In the genomic region with DNA sequence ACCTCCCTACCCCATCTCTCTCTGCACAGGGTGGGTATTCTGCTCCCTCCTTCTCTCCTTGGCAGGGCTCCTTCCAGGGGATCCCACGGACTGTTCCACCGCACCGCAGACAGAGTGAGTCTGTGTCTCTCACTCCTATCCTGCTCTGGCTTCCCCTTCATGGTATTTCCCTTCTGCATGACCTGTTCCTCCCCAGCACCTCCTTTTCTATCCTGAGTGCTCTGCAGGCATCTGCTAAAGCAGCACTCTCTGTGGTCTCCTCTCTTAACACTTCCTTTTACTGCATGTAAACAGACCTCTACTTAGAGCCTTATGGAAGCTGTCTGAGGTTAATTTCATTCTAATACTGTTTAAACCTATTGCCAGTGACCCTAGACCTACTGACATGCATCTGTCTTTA, we compare ENCODE assay signal across 11 cellular contexts.
DNase-seq lines count a peak whose midpoint lies in the region; ATAC-seq, FAIRE-seq and TF ChIP-seq lines count a peak whose summit lies in the region.
"Had no signal": no experiment of that assay in that cellular context is flagged by ENCODE, and none has a peak within 500 bp of the region (broad histone marks: within the 10 kb centered on the region; RNA-seq: fewer than 3 reads in every experiment).

No MANE protein-coding gene starts in this region.

- peak; percentile 56 for ATAC-seq in GM21717 (IDR thresholded peaks at IDR 0.05; ENCODE audit: unreplicated experiment)
- ATAC-seq in SK-N-SH treated with all-trans-retinoic acid at 6 μM for 48 hours, result peak; percentile 54
- ATAC-seq in left lung, result peak; percentile 16
- no peak for ATAC-seq in HG02571 (IDR thresholded peaks at IDR 0.05; ENCODE audit: unreplicated experiment)
- ATAC-seq: foreskin keratinocyte had no signal

- H3K27ac ChIP-seq in left lung, result no peak overlapping the region
- no peak overlapping the region for H3K27ac ChIP-seq in WERI-Rb-1
- H3K27ac ChIP-seq: foreskin keratinocyte had no signal

- peaks cover 0 to 5% of the 10 kb centered on the region in 2 donors for H3K4me1 ChIP-seq in left lung

- no peaks in the 10 kb centered on the region for H3K9me3 ChIP-seq in left lung
- no peaks in the 10 kb centered on the region for H3K9me3 ChIP-seq in WERI-Rb-1 (ENCODE audit: severe bottlenecking)

- no peaks in the 10 kb centered on the region for H3K36me3 ChIP-seq in left lung
- H3K36me3 ChIP-seq in WERI-Rb-1, result no peaks in the 10 kb centered on the region

- H3K27me3 ChIP-seq in left lung, result no peaks in the 10 kb centered on the region
- no peaks in the 10 kb centered on the region for H3K27me3 ChIP-seq in WERI-Rb-1 (ENCODE audit: insufficient read depth, low read depth, severe bottlenecking)
- H3K27me3 ChIP-seq: foreskin keratinocyte had no signal

- DNase-seq in GM12891 (ENCODE audit: insufficient read length, low spot score) (peak; percentile 8), left lung (no peak), GF-D8 (lab: John Stamatoyannopoulos, UW) (no peak), NOMO-1 treated with DMSO at 0.1 percent for 48 hours (lab: John Stamatoyannopoulos, UW; ENCODE audit: unreplicated experiment) (no peak), WERI-Rb-1 (no peak)
- DNase-seq: foreskin keratinocyte; stimulated activated CD8-positive, alpha-beta memory T cell treated with anti-CD3 and anti-CD28 coated beads, Interleukin-4, amount 100 ng/mL, for 48 hours had no signal

- no peak for TF ChIP-seq POLR2A in GM12891 (IDR thresholded peaks at IDR 0.05; ENCODE audit: low read depth, low read length)

- TF ChIP-seq CTCF in left lung (IDR thresholded peaks at IDR 0.05) (no peak), WERI-Rb-1 (IDR thresholded peaks at IDR 0.05; ENCODE audit: low read depth, low read length) (no peak)

- H3K4me3 ChIP-seq in left lung, result no peak overlapping the region
- no peak overlapping the region for H3K4me3 ChIP-seq in WERI-Rb-1 (ENCODE audit: low read depth, low read length)
- H3K4me3 ChIP-seq: smooth muscle cell had no signal

- FAIRE-seq in GM12891 (lab: Jason Lieb, UNC), result no peak

- intact Hi-C loops in left lung (cut with DNase I), result no loop called here

TF ChIP-seq in GM12891, 5 proteins besides CTCF, POLR2A, EP300 and RAD21:
- TF ChIP-seq POU2F2 (IDR thresholded peaks at IDR 0.05; ENCODE audit: low read depth, low read length) (no peak), SPI1 (IDR thresholded peaks at IDR 0.05; ENCODE audit: low read depth, low read length) (peak; percentile 55)
TF ChIP-seq in GM12891: peak in this region for 1.

TF ChIP-seq in SK-N-SH treated with all-trans-retinoic acid at 6 μM for 48 hours, 23 proteins besides CTCF, POLR2A, EP300 and RAD21:
- TF ChIP-seq CSDC2 (CRISPR knock-in tag; IDR thresholded peaks at IDR 0.05), result no peak
- TF ChIP-seq ZNF565 (CRISPR knock-in tag; conservative IDR thresholded peaks at IDR 0.05; ENCODE audit: low read depth), result no peak
- TF ChIP-seq OSR1 (CRISPR knock-in tag; IDR thresholded peaks at IDR 0.05), result no peak
- TF ChIP-seq ZC3H10 (CRISPR knock-in tag; IDR thresholded peaks at IDR 0.05), result no peak
- TF ChIP-seq, protein P1, sequence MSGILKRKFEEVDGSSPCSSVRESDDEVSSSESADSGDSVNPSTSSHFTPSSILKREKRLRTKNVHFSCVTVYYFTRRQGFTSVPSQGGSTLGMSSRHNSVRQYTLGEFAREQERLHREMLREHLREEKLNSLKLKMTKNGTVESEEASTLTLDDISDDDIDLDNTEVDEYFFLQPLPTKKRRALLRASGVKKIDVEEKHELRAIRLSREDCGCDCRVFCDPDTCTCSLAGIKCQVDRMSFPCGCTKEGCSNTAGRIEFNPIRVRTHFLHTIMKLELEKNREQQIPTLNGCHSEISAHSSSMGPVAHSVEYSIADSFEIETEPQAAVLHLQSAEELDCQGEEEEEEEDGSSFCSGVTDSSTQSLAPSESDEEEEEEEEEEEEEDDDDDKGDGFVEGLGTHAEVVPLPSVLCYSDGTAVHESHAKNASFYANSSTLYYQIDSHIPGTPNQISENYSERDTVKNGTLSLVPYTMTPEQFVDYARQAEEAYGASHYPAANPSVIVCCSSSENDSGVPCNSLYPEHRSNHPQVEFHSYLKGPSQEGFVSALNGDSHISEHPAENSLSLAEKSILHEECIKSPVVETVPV (CRISPR knock-in tag; IDR thresholded peaks at IDR 0.05), result no peak
- TF ChIP-seq, protein P2, sequence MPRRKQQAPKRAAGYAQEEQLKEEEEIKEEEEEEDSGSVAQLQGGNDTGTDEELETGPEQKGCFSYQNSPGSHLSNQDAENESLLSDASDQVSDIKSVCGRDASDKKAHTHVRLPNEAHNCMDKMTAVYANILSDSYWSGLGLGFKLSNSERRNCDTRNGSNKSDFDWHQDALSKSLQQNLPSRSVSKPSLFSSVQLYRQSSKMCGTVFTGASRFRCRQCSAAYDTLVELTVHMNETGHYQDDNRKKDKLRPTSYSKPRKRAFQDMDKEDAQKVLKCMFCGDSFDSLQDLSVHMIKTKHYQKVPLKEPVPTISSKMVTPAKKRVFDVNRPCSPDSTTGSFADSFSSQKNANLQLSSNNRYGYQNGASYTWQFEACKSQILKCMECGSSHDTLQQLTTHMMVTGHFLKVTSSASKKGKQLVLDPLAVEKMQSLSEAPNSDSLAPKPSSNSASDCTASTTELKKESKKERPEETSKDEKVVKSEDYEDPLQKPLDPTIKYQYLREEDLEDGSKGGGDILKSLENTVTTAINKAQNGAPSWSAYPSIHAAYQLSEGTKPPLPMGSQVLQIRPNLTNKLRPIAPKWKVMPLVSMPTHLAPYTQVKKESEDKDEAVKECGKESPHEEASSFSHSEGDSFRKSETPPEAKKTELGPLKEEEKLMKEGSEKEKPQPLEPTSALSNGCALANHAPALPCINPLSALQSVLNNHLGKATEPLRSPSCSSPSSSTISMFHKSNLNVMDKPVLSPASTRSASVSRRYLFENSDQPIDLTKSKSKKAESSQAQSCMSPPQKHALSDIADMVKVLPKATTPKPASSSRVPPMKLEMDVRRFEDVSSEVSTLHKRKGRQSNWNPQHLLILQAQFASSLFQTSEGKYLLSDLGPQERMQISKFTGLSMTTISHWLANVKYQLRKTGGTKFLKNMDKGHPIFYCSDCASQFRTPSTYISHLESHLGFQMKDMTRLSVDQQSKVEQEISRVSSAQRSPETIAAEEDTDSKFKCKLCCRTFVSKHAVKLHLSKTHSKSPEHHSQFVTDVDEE (CRISPR knock-in tag; IDR thresholded peaks at IDR 0.05), result no peak
- TF ChIP-seq ZNF70 (CRISPR knock-in tag; IDR thresholded peaks at IDR 0.05), result no peak
- TF ChIP-seq TCF4 (CRISPR knock-in tag; IDR thresholded peaks at IDR 0.05; ENCODE audit: borderline replicate concordance), result no peak
- TF ChIP-seq, protein P3, sequence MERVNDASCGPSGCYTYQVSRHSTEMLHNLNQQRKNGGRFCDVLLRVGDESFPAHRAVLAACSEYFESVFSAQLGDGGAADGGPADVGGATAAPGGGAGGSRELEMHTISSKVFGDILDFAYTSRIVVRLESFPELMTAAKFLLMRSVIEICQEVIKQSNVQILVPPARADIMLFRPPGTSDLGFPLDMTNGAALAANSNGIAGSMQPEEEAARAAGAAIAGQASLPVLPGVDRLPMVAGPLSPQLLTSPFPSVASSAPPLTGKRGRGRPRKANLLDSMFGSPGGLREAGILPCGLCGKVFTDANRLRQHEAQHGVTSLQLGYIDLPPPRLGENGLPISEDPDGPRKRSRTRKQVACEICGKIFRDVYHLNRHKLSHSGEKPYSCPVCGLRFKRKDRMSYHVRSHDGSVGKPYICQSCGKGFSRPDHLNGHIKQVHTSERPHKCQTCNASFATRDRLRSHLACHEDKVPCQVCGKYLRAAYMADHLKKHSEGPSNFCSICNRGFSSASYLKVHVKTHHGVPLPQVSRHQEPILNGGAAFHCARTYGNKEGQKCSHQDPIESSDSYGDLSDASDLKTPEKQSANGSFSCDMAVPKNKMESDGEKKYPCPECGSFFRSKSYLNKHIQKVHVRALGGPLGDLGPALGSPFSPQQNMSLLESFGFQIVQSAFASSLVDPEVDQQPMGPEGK (CRISPR knock-in tag; IDR thresholded peaks at IDR 0.05; ENCODE audit: borderline replicate concordance), result no peak
